Comparison of ENCODE assay signal across 10 cellular contexts in the genomic region with DNA sequence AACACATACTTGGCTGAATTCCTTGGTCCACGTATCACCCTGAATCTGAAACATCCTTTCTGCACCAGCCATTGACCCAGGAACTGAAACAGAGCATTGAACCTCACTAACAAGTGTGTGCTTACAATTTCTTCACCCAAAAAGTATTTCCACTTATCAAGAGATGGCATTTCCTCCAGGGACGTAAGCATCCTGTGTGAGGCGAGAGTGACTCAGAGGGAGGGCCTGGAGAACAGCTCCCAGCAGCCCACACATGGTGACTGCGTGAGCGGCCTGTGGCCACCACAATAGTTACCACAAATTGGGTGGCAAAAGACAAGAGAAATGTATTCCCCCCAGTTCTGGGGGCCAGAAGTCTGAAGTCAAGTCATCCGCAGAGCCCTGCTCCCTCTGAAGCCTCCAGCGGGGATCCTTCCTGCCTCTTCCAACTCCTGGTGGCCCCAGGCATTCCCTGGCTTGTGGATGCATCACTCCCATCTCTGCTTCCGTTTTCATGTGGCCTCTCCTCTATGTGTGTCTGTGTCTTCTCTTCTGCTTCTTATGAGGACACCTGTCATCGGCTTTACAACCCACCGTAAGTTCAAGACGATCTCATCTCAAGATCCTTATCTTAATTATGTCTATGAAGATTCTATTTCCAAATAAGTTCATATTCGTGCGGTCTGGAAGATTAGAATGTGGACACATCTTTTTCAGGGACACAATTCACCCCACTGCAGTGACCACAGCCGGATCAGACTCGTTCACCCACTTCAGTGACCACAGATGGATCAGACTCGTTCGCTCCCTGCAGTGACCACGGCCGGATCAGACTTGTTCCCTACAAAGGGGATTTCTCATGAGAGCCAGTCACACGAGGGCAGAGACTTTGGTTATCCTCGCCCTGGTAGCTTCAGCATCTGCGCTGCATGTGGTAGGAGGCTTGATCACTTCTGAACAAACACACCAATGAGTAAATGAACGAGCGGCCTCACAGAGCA.
DNase-seq lines count a peak whose midpoint lies in the region; ATAC-seq, FAIRE-seq and TF ChIP-seq lines count a peak whose summit lies in the region.
"Had no signal": no experiment of that assay in that cellular context is flagged by ENCODE, and none has a peak within 500 bp of the region (broad histone marks: within the 10 kb centered on the region; RNA-seq: fewer than 3 reads in every experiment).

No MANE protein-coding gene starts in this region.

- no TSS peak for BruUV-seq in HepG2 (replicated peaks; lab: Mats Ljungman, UMichigan)

- H3K9me3 ChIP-seq in liver (ENCODE audit: control insufficient read depth in 4 of 4, low read length in 3 of 4): no peaks in the 10 kb centered on the region
- H3K9me3 ChIP-seq in HepG2 (ENCODE audit: low read length): no peaks in the 10 kb centered on the region
- no peaks in the 10 kb centered on the region for H3K9me3 ChIP-seq in upper lobe of right lung
- H3K9me3 ChIP-seq in CD8-positive, alpha-beta T cell (ENCODE audit: low read length): no peaks in the 10 kb centered on the region

- no peaks in the 10 kb centered on the region for H3K36me3 ChIP-seq in liver (ENCODE audit: control insufficient read depth in 4 of 4, insufficient read depth in 3 of 4, low read depth in 1 of 4, low read length in 3 of 4)
- no peaks in the 10 kb centered on the region for H3K36me3 ChIP-seq in HepG2 (replicated peaks in 1 of 2; ENCODE audit: control insufficient read depth in 1 of 2, insufficient read depth in 2 of 2, low read length in 2 of 2)
- no peaks in the 10 kb centered on the region for H3K36me3 ChIP-seq in upper lobe of right lung
- H3K36me3 ChIP-seq in CD8-positive, alpha-beta T cell (ENCODE audit: insufficient read depth, low read length): no peaks in the 10 kb centered on the region

- ATAC-seq in HepG2: no peak
- peak; percentile 46 for ATAC-seq in upper lobe of right lung
- no peak for ATAC-seq in left cardiac atrium
- ATAC-seq in GM18511 (IDR thresholded peaks at IDR 0.05; ENCODE audit: unreplicated experiment): no peak
- ATAC-seq in CD8-positive, alpha-beta T cell: no peak
- ATAC-seq: Right ventricle myocardium inferior had no signal

- FAIRE-seq in HepG2 (lab: Jason Lieb, UNC): no peak

- no peaks in the 10 kb centered on the region for H4K20me1 ChIP-seq in HepG2 (ENCODE audit: insufficient read depth, low read length)

- peaks cover 28% of the 10 kb centered on the region for H3K27me3 Mint-ChIP-seq in CD8-positive, alpha-beta T cell (ENCODE audit: low read depth)

- intact Hi-C loops in HepG2 (cut with micrococcal nuclease; ENCODE audit: unreplicated experiment) (no loop called here), upper lobe of right lung (cut with DNase I) (no loop called here), left cardiac atrium (cut with DNase I) (no loop called here)
- intact Hi-C loops in CD8-positive, alpha-beta T cell (cut with DNase I, micrococcal nuclease): no loop called here

- H3K27ac Mint-ChIP-seq in CD8-positive, alpha-beta T cell: no peak overlapping the region
- H3K27ac Mint-ChIP-seq: CD4-positive, alpha-beta T cell had no signal

- no peaks in the 10 kb centered on the region for H3K79me2 ChIP-seq in HepG2 (ENCODE audit: insufficient read depth, low read length)

- no peak overlapping the region for H3K4me3 Mint-ChIP-seq in CD8-positive, alpha-beta T cell
- H3K4me3 Mint-ChIP-seq: CD4-positive, alpha-beta T cell had no signal

- H3K4me1 ChIP-seq in liver (ENCODE audit: control insufficient read depth in 4 of 4, insufficient read depth in 4 of 4, low read length in 3 of 4) (no peaks in the 10 kb centered on the region), HepG2 (ENCODE audit: insufficient read depth, low read length) (no peaks in the 10 kb centered on the region), upper lobe of right lung (peaks cover 9% of the 10 kb centered on the region)
- no peaks in the 10 kb centered on the region for H3K4me1 ChIP-seq in CD8-positive, alpha-beta T cell (ENCODE audit: insufficient read depth, low read length)

- in situ Hi-C loops in HepG2 (cut with HindIII; ENCODE audit: extremely low pct_ligation_motif_present, low pct_unique_long_range_greater_than_20kb): no loop called here

- DNase-seq in HepG2 (ENCODE audit: low spot score): no peak
- DNase-seq in SIG-M5 treated with dmso at 0.1 percent for 504 hours (lab: John Stamatoyannopoulos, UW; ENCODE audit: unreplicated experiment): peak; percentile 43
- DNase-seq in fibroblast of gingiva (ENCODE audit: low read depth): peak; percentile 89
- DNase-seq in upper lobe of right lung: no peak
- no peak for DNase-seq in left cardiac atrium
- DNase-seq in CD8-positive, alpha-beta T cell: no peak
- DNase-seq: CD4-positive, alpha-beta T cell had no signal

- CTCF ChIA-PET in HepG2 (lab: Yijun Ruan, JAX; ENCODE audit: low intra/inter-chr PET ratio, low total read pairs): no interaction called here
- CTCF ChIA-PET in CD8-positive, alpha-beta T cell (lab: Charles Lee): no interaction called here

- H3K4me3 ChIP-seq in liver (ENCODE audit: low read depth in 1 of 3, low read length in 3 of 3): no peak overlapping the region
- no peak overlapping the region for H3K4me3 ChIP-seq in HepG2 (replicated peaks in 1 of 3; ENCODE audit: insufficient read depth in 1 of 3, low read depth in 2 of 3, low read length in 3 of 3)
- H3K4me3 ChIP-seq in upper lobe of right lung: no peak overlapping the region
- H3K4me3 ChIP-seq in CD8-positive, alpha-beta T cell (ENCODE audit: low read depth, low read length): no peak overlapping the region

- H3K27ac ChIP-seq in liver (ENCODE audit: low read depth in 1 of 2, low read length in 2 of 2): peak overlapping the region in 1 of 2 donors; percentile 10
- no peak overlapping the region for H3K27ac ChIP-seq in HepG2 (ENCODE audit: extremely low read length, insufficient read depth, low read length)
- H3K27ac ChIP-seq in upper lobe of right lung: no peak overlapping the region
- no peak overlapping the region for H3K27ac ChIP-seq in CD8-positive, alpha-beta T cell (ENCODE audit: low read depth, low read length)

- TF ChIP-seq CTCF in liver (IDR thresholded peaks at IDR 0.05; ENCODE audit: low read depth, low read length, missing input control) (no peak), HepG2 (CRISPR knock-in tag; IDR thresholded peaks at IDR 0.05) (no peak), upper lobe of right lung (IDR thresholded peaks at IDR 0.05) (no peak)
- TF ChIP-seq CTCF in CD8-positive, alpha-beta T cell (IDR thresholded peaks at IDR 0.05): no peak

- no peak overlapping the region for H2AFZ ChIP-seq in HepG2 (ENCODE audit: low read length)

- TF ChIP-seq EP300 in HepG2 (IDR thresholded peaks at IDR 0.05; ENCODE audit: low read depth in 2 of 2, low read length in 2 of 2): no peak
- no peak for TF ChIP-seq EP300 in HepG2 (CRISPR knock-in tag; IDR thresholded peaks at IDR 0.05; ENCODE audit: borderline replicate concordance)

- H3K36me3 Mint-ChIP-seq in CD8-positive, alpha-beta T cell: no peaks in the 10 kb centered on the region

- no peaks in the 10 kb centered on the region for H3K4me1 Mint-ChIP-seq in CD8-positive, alpha-beta T cell (ENCODE audit: low read depth)

- no peaks in the 10 kb centered on the region for H3K9me3 Mint-ChIP-seq in CD8-positive, alpha-beta T cell
- H3K9me3 Mint-ChIP-seq: CD4-positive, alpha-beta T cell had no signal

- WGBS in liver: 82% methylated on average over 24 of the region's 24 CpGs
- 26% methylated on average over 22 of the region's 24 CpGs for WGBS in HepG2 (ENCODE audit: low lambda C conversion rate)

- POLR2A ChIA-PET in HepG2 (lab: Yijun Ruan, JAX): no interaction called here
- POLR2A ChIA-PET in CD8-positive, alpha-beta T cell (lab: Charles Lee): no interaction called here

- no peak overlapping the region for H3K4me2 ChIP-seq in HepG2 (ENCODE audit: low read depth, low read length)

- no peak for TF ChIP-seq RAD21 in liver (IDR thresholded peaks at IDR 0.05)
- TF ChIP-seq RAD21 in HepG2 (CRISPR knock-in tag; IDR thresholded peaks at IDR 0.05): no peak

- no peak for TF ChIP-seq POLR2A in HepG2 (IDR thresholded peaks at IDR 0.05; ENCODE audit: insufficient read depth in 1 of 2, low read depth in 2 of 2, low read length in 2 of 2)

- H3K9ac ChIP-seq in liver (ENCODE audit: low read depth in 1 of 2, low read length in 2 of 2): no peak overlapping the region
- no peak overlapping the region for H3K9ac ChIP-seq in HepG2 (ENCODE audit: insufficient read depth, low read depth, low read length)

- H3K27me3 ChIP-seq in liver (ENCODE audit: control insufficient read depth in 4 of 4, insufficient read depth in 4 of 4, low read length in 3 of 4) (peaks cover 0 to 4% (median 1%) of the 10 kb centered on the region in 4 donors), HepG2 (ENCODE audit: control insufficient read depth in 1 of 2, insufficient read depth in 2 of 2, low read length in 2 of 2) (peaks cover 2 to 46% of the 10 kb centered on the region in 2 experiments; a peak in 3 of 5 replicates), upper lobe of right lung (peaks cover 6% of the 10 kb centered on the region)
- no peaks in the 10 kb centered on the region for H3K27me3 ChIP-seq in CD8-positive, alpha-beta T cell (ENCODE audit: insufficient read depth, low read length)

TF ChIP-seq in liver, 16 proteins besides CTCF, POLR2A, EP300 and RAD21 (continues in another document):
- TF ChIP-seq TAF1 (conservative IDR thresholded peaks at IDR 0.05): no peak
- TF ChIP-seq NR2F2 (IDR thresholded peaks at IDR 0.05): no peak
- no peak for TF ChIP-seq HNF4G (IDR thresholded peaks at IDR 0.05)
- peak in 1 of 2 donors; percentile 9 for TF ChIP-seq JUND (IDR thresholded peaks at IDR 0.05)
- TF ChIP-seq YY1 (IDR thresholded peaks at IDR 0.05): no peak
- TF ChIP-seq, protein P1, sequence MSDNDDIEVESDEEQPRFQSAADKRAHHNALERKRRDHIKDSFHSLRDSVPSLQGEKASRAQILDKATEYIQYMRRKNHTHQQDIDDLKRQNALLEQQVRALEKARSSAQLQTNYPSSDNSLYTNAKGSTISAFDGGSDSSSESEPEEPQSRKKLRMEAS (IDR thresholded peaks at IDR 0.05): no peak
- peak; percentile 35 to 51 for TF ChIP-seq RXRA (IDR thresholded peaks at IDR 0.05)
- TF ChIP-seq FOXA1 (IDR thresholded peaks at IDR 0.05): no peak
- no peak for TF ChIP-seq HNF4A (conservative IDR thresholded peaks at IDR 0.05)
- no peak for TF ChIP-seq FOXA2 (IDR thresholded peaks at IDR 0.05)

TF ChIP-seq in HepG2, 621 proteins besides CTCF, POLR2A, EP300 and RAD21:
- no peak for TF ChIP-seq RBM39 (IDR thresholded peaks at IDR 0.05; ENCODE audit: low read depth, low read length, poor library complexity, severe bottlenecking)
- TF ChIP-seq PHF8 (CRISPR knock-in tag; IDR thresholded peaks at IDR 0.05): no peak
- TF ChIP-seq NONO (IDR thresholded peaks at IDR 0.05): no peak
- TF ChIP-seq NONO (CRISPR knock-in tag; conservative IDR thresholded peaks at IDR 0.05): no peak
TF ChIP-seq in HepG2: peak in this region for 0.

Comparison
In these comparisons a context has a peak if more than half of its experiments do, and no peak if none do; other contexts are left out.
1. DNase-seq: peak in SIG-M5 treated with dmso at 0.1 percent for 504 hours (single experiment) and fibroblast of gingiva (single experiment); none in HepG2 (single experiment), upper lobe of right lung (single experiment), left cardiac atrium (single experiment) and CD8-positive, alpha-beta T cell (0 of 7).